ENCODE assay signal across 26 cellular contexts in genomic region chr17:36892112-36892838, GRCh38. TPM values are rescaled to one million over a fixed set of nuclear protein-coding genes. Genes with fewer than 3 reads are reported as not detected.
DNase-seq lines count a peak whose midpoint lies in the region; ATAC-seq and TF ChIP-seq lines count a peak whose summit lies in the region.
"Had no signal": no experiment of that assay in that cellular context is flagged by ENCODE, and none has a peak within 500 bp of the region (broad histone marks: within the 10 kb centered on the region; RNA-seq: fewer than 3 reads in every experiment).

No MANE protein-coding gene starts in this region.

- H2BK15ac ChIP-seq in mesendoderm (replicated peaks; ENCODE audit: low read depth) = no peak overlapping the region

- H2BK5ac ChIP-seq in mesendoderm (ENCODE audit: low read length) = peak overlapping the region; percentile 34

- no peak overlapping the region for H3K4ac ChIP-seq in mesendoderm (ENCODE audit: low read depth, low read length)

- no peak overlapping the region for H3K27ac ChIP-seq in DND-41 (ENCODE audit: low read length)
- H3K27ac ChIP-seq in mesendoderm (ENCODE audit: low read depth, low read length) = no peak overlapping the region
- H3K27ac ChIP-seq: ascending aorta, epithelial cell of prostate, heart right ventricle, spleen, suprapubic skin had no signal

- H3K27me3 ChIP-seq in DND-41 (ENCODE audit: insufficient read depth, low read length, poor library complexity) (peaks cover 21% of the 10 kb centered on the region), mesendoderm (ENCODE audit: insufficient read depth, low read length, poor library complexity) (no peaks in the 10 kb centered on the region)
- H3K27me3 ChIP-seq: ascending aorta had no signal

- H2AFZ ChIP-seq in DND-41 (ENCODE audit: low read depth, low read length) = no peak overlapping the region

- H2BK120ac ChIP-seq in mesendoderm (ENCODE audit: low read depth, low read length) = no peak overlapping the region

- H4K8ac ChIP-seq in mesendoderm (ENCODE audit: low read depth, low read length) = no peak overlapping the region

- no CpG with 5 or more reads among the region's 7 CpGs for WGBS in mesendoderm (ENCODE audit: extremely low coverage, insufficient coverage, low lambda C conversion rate)

- no peak overlapping the region for H3K23ac ChIP-seq in mesendoderm (ENCODE audit: low read length)

- H4K20me1 ChIP-seq in DND-41 (ENCODE audit: insufficient read depth, low read length) = no peaks in the 10 kb centered on the region

- ATAC-seq in DND-41 (ENCODE audit: insufficient read depth, low read depth) (no peak), HG02970 (IDR thresholded peaks at IDR 0.05; ENCODE audit: low FRiP score, unreplicated experiment) (no peak), HG02981 (IDR thresholded peaks at IDR 0.05; ENCODE audit: unreplicated experiment) (no peak), GM21515 (IDR thresholded peaks at IDR 0.05; ENCODE audit: unreplicated experiment) (no peak)
- ATAC-seq: left cardiac atrium; stimulated activated effector memory CD8-positive, alpha-beta T cell treated with anti-CD3 and anti-CD28 coated beads, Interleukin-12 subunit alpha, Interleukin-12 subunit beta, amount 100 ng/mL, for 72 hours had no signal

- peak overlapping the region; percentile 84 for H2AK5ac ChIP-seq in mesendoderm (ENCODE audit: low read length)

- H3K4me3 ChIP-seq in DND-41 (ENCODE audit: low read depth in 1 of 2, low read length in 2 of 2) (no peak overlapping the region), mesendoderm (ENCODE audit: low read length) (no peak overlapping the region)
- H3K4me3 ChIP-seq: ascending aorta, heart right ventricle, spleen, suprapubic skin had no signal

- H3K36me3 ChIP-seq in DND-41 (ENCODE audit: insufficient read depth, low read length) (no peaks in the 10 kb centered on the region), mesendoderm (ENCODE audit: control insufficient read depth, insufficient read depth, low read length) (no peaks in the 10 kb centered on the region)
- H3K36me3 ChIP-seq: ascending aorta, heart right ventricle, spleen, suprapubic skin had no signal

- no peak for DNase-seq in DND-41
- peak; percentile 51 for DNase-seq in HuH-7 (ENCODE audit: low spot score)
- peak; percentile 73 for DNase-seq in cerebellar cortex (ENCODE audit: low spot score)
- DNase-seq in mesendoderm = peak; percentile 47
- no peak for DNase-seq in NCI-H1092 treated with DMSO at 0.1 percent for 48 hours (lab: John Stamatoyannopoulos, UW)
- DNase-seq: activated CD4-positive, alpha-beta T cell treated with anti-CD3 and anti-CD28 coated beads, Interleukin-2, amount 50 U/mL, for 4 hours; activated CD4-positive, CD25-positive, alpha-beta regulatory T cell; activated CD8-positive, alpha-beta memory T cell treated with anti-CD3 and anti-CD28 coated beads, Interleukin-2, amount 50 U/mL, for 4 hours; activated naive CD8-positive, alpha-beta T cell treated with anti-CD3 and anti-CD28 coated beads for 36 hours; DMS79 treated with DMSO at 0.1 percent for 48 hours; foreskin fibroblast; heart right ventricle; left cardiac atrium; naive B cell; NCI-H187; spleen; stimulated activated CD4-positive, alpha-beta T cell treated with anti-CD3 and anti-CD28 coated beads, Interleukin-2, amount 100 ng/mL, for 48 hours had no signal

- no peak overlapping the region for H3K9ac ChIP-seq in DND-41 (ENCODE audit: low read depth, low read length)
- no peak overlapping the region for H3K9ac ChIP-seq in mesendoderm (ENCODE audit: low read length)

- H3K4me2 ChIP-seq in DND-41 (ENCODE audit: insufficient read depth, low read length) (no peak overlapping the region), mesendoderm (ENCODE audit: low read length) (no peak overlapping the region)

- no peak overlapping the region for H4K5ac ChIP-seq in mesendoderm (ENCODE audit: low read length)

- no peaks in the 10 kb centered on the region for H3K4me1 ChIP-seq in DND-41 (ENCODE audit: insufficient read depth, low read length)
- peaks cover 4% of the 10 kb centered on the region for H3K4me1 ChIP-seq in mesendoderm (ENCODE audit: control insufficient read depth, low read depth, low read length)
- H3K4me1 ChIP-seq: ascending aorta, heart right ventricle, spleen, suprapubic skin had no signal

- TF ChIP-seq CTCF in DND-41 (IDR thresholded peaks at IDR 0.05; ENCODE audit: borderline replicate concordance, extremely low read depth, low read length, poor library complexity, severe bottlenecking) = peak; percentile 9

- H3K79me2 ChIP-seq in DND-41 (ENCODE audit: insufficient read depth, low read length) = no peaks in the 10 kb centered on the region
- H3K79me2 ChIP-seq in mesendoderm (ENCODE audit: control insufficient read depth, insufficient read depth, low read length) = no peaks in the 10 kb centered on the region

- H3K56ac ChIP-seq in mesendoderm (ENCODE audit: low read length) = peak overlapping the region; percentile 36

- no peaks in the 10 kb centered on the region for H3K9me3 ChIP-seq in DND-41 (ENCODE audit: insufficient read depth, low read length, severe bottlenecking)
- H3K9me3 ChIP-seq: ascending aorta, heart right ventricle, spleen, suprapubic skin had no signal

- H3K18ac ChIP-seq in mesendoderm (ENCODE audit: low read length) = no peak overlapping the region

- no peaks in the 10 kb centered on the region for H3K79me1 ChIP-seq in mesendoderm (ENCODE audit: low read length)

RNA-seq across cellular contexts. Expression of gene LHX1, which starts 45.0 kb away (rescaled TPM):
- 20.5 TPM for polyA plus RNA-seq in mesendoderm (2013, experiment 1 of 2)
- polyA plus RNA-seq in mesendoderm (2013, experiment 2 of 2) = 18.4 TPM
- polyA plus RNA-seq: BJ, heart right ventricle, spleen, urinary bladder had no signal

RNA-seq across cellular contexts. Expression of gene AATF, which starts 56.5 kb away (rescaled TPM):
- 118 TPM for polyA plus RNA-seq in mesendoderm (2013, experiment 1 of 2)
- polyA plus RNA-seq in mesendoderm (2013, experiment 2 of 2) = 114 TPM

Comparison
In these comparisons a context has a peak if more than half of its experiments do, and no peak if none do; other contexts are left out.
1. DNase-seq: peak in HuH-7 (single experiment), cerebellar cortex (single experiment) and mesendoderm (single experiment); none in DND-41 (single experiment) and NCI-H1092 treated with DMSO at 0.1 percent for 48 hours (single experiment).